Comparison of ENCODE assay signal across 18 cellular contexts in genomic region chr3:160078533-160078932, GRCh38.
A peak's percentile ranks its signal among the peaks of the same experiment; 100 is the strongest.
DNase-seq lines count a peak whose midpoint lies in the region; ATAC-seq and FAIRE-seq lines count a peak whose summit lies in the region.
"Had no signal": no experiment of that assay in that cellular context is flagged by ENCODE, and none has a peak within 500 bp of the region (broad histone marks: within the 10 kb centered on the region; RNA-seq: fewer than 3 reads in every experiment).

No MANE protein-coding gene starts in this region.

- WGBS in small intestine, 3 donors = 25 to 75% (median 25%) methylated on average over 3 of the region's 3 CpGs

- H3K4me3 ChIP-seq in small intestine (ENCODE audit: low read depth in 1 of 2, low read length in 2 of 2) = no peak overlapping the region

- FAIRE-seq in small intestine (lab: Jason Lieb, UNC) = no peak
- FAIRE-seq: A204.1, D721Med, G401.6, GM12891 had no signal

- no peaks in the 10 kb centered on the region for H3K36me3 ChIP-seq in small intestine (ENCODE audit: control insufficient read depth in 2 of 2, insufficient read depth in 2 of 2, low read length in 2 of 2)

- DNase-seq in NCI-H146 (lab: John Stamatoyannopoulos, UW) (peak; percentile 91), NCI-H82 (lab: John Stamatoyannopoulos, UW) (peak; percentile 96), epithelial cell of prostate (ENCODE audit: low read depth, low spot score) (no peak), small intestine (peak; percentile 5)
- no peak for DNase-seq in stimulated activated CD8-positive, alpha-beta memory T cell treated with anti-CD3 and anti-CD28 coated beads, Interleukin-4, amount 100 ng/mL, for 48 hours
- DNase-seq: C1 segment of cervical spinal cord; CD4-positive, alpha-beta memory T cell; DMS153; DMS79 treated with DMSO at 0.1 percent for 48 hours; EL; HCEC 1CT; HFFc6 had no signal

- no peaks in the 10 kb centered on the region for H3K9me3 ChIP-seq in small intestine (ENCODE audit: control insufficient read depth, low read depth)

- no peaks in the 10 kb centered on the region for H3K27me3 ChIP-seq in small intestine (ENCODE audit: control insufficient read depth in 2 of 2, insufficient read depth in 2 of 2, low read length in 2 of 2)

- ATAC-seq in HG03159 (IDR thresholded peaks at IDR 0.05; ENCODE audit: unreplicated experiment) = no peak
- no peak for ATAC-seq in GM21576 (IDR thresholded peaks at IDR 0.05; ENCODE audit: unreplicated experiment)

- H3K4me1 ChIP-seq in small intestine (ENCODE audit: control insufficient read depth in 2 of 2, insufficient read depth in 1 of 2, low read depth in 1 of 2, low read length in 1 of 2) = no peaks in the 10 kb centered on the region

- H3K27ac ChIP-seq in epithelial cell of prostate (peak overlapping the region; percentile 6), small intestine (ENCODE audit: low read depth in 1 of 2, low read length in 1 of 2) (no peak overlapping the region)

Comparison
In these comparisons a context has a peak if more than half of its experiments do, and no peak if none do; other contexts are left out.
1. DNase-seq: peak in NCI-H146 (single experiment), NCI-H82 (single experiment) and small intestine (single experiment); none in epithelial cell of prostate (single experiment) and stimulated activated CD8-positive, alpha-beta memory T cell treated with anti-CD3 and anti-CD28 coated beads, Interleukin-4, amount 100 ng/mL, for 48 hours (single experiment).